In genomic region chr20:45337367-45338120, GRCh38 we compare ENCODE assay signal across 8 cellular contexts. TPM values are rescaled to one million over a fixed set of nuclear protein-coding genes. Genes with fewer than 3 reads are reported as not detected.
DNase-seq lines count a peak whose midpoint lies in the region; ATAC-seq and TF ChIP-seq lines count a peak whose summit lies in the region.

No MANE protein-coding gene starts in this region.

- no peak for ATAC-seq in WTC11
- peak; percentile 38 for ATAC-seq in Right ventricle myocardium superior (ENCODE audit: poor library complexity)
- ATAC-seq in GM21360 (IDR thresholded peaks at IDR 0.05; ENCODE audit: unreplicated experiment) = no peak

- peaks cover 71% of the 10 kb centered on the region for H3K4me1 Mint-ChIP-seq in Calu3 (ENCODE audit: low read depth, unreplicated experiment)
- peaks cover 67% of the 10 kb centered on the region for H3K4me1 Mint-ChIP-seq in WTC11
- peaks cover 62% of the 10 kb centered on the region for H3K4me1 Mint-ChIP-seq in progenitor cell of endocrine pancreas (ENCODE audit: low read depth)
- peaks cover 3% of the 10 kb centered on the region for H3K4me1 Mint-ChIP-seq in activated CD4-positive, alpha-beta memory T cell treated with anti-CD3 and anti-CD28 coated beads for 36 hours (ENCODE audit: low read depth)

- TF ChIP-seq CTCF in Calu3 (IDR thresholded peaks at IDR 0.05; ENCODE audit: unreplicated experiment) (no peak), WTC11 (IDR thresholded peaks at IDR 0.05) (no peak), progenitor cell of endocrine pancreas (IDR thresholded peaks at IDR 0.05; ENCODE audit: unreplicated experiment) (no peak), MM.1S (IDR thresholded peaks at IDR 0.05; ENCODE audit: low read length) (no peak)

- H3K4me3 ChIP-seq in MM.1S (ENCODE audit: low read length) = no peak overlapping the region

- H3K27ac Mint-ChIP-seq in Calu3 (ENCODE audit: unreplicated experiment) (peak overlapping the region; percentile 99), WTC11 (peak overlapping the region; percentile 95), progenitor cell of endocrine pancreas (peak overlapping the region; percentile 89)
- no peak overlapping the region for H3K27ac Mint-ChIP-seq in activated CD4-positive, alpha-beta memory T cell treated with anti-CD3 and anti-CD28 coated beads for 36 hours

- POLR2A ChIA-PET in WTC11 (lab: Charles Lee) = no interaction called here
- POLR2A ChIA-PET in activated CD4-positive, alpha-beta memory T cell treated with anti-CD3 and anti-CD28 coated beads for 36 hours (lab: Charles Lee) = interaction anchor here (0.6 kb wide), 1 partner anchor 10 kb away, joined by 3 read pairs; no protein-coding TSS in a partner anchor

- H3K27me3 ChIP-seq in MM.1S (replicated peaks; ENCODE audit: insufficient read depth, low read length) = no peaks in the 10 kb centered on the region

- CTCF ChIA-PET in Calu3 (lab: Charles Lee) (interaction anchor here (0.5 to 1.9 kb wide), 11 partner anchors 8 to 434 kb away, joined by 3 to 9 read pairs (median 4); partner anchors contain the start of genes PIGT and SYS1), WTC11 (lab: Charles Lee) (interaction anchor here (0.8 to 2.7 kb wide), 9 partner anchors 10 to 100 kb away, joined by 3 to 12 read pairs (median 7); partner anchors contain the start of genes MATN4, RBPJL, SDC4 and SYS1)
- CTCF ChIA-PET in activated CD4-positive, alpha-beta memory T cell treated with anti-CD3 and anti-CD28 coated beads for 36 hours (lab: Charles Lee) = interaction anchor here (1.0 to 2.5 kb wide), 3 partner anchors 44 to 112 kb away, joined by 3 to 9 read pairs (median 4); no protein-coding TSS in a partner anchor

- no peak overlapping the region for H3K27ac ChIP-seq in MM.1S (ENCODE audit: low read length)

- no peak overlapping the region for H3K9ac ChIP-seq in MM.1S (ENCODE audit: low read length)

- H3K4me3 Mint-ChIP-seq in Calu3 (ENCODE audit: low read depth, unreplicated experiment) (peak overlapping the region; percentile 45), WTC11 (no peak overlapping the region), progenitor cell of endocrine pancreas (ENCODE audit: low read depth) (peak overlapping the region; percentile 27)
- no peak overlapping the region for H3K4me3 Mint-ChIP-seq in activated CD4-positive, alpha-beta memory T cell treated with anti-CD3 and anti-CD28 coated beads for 36 hours

- H3F3A ChIP-seq in MM.1S (ENCODE audit: insufficient read depth, low read length) = peaks cover 5% of the 10 kb centered on the region; the same call in 1 of the 2 replicates

- no peaks in the 10 kb centered on the region for H3K79me2 ChIP-seq in MM.1S (ENCODE audit: low read length)

- H3K27me3 Mint-ChIP-seq in Calu3 (ENCODE audit: unreplicated experiment) = no peaks in the 10 kb centered on the region
- no peaks in the 10 kb centered on the region for H3K27me3 Mint-ChIP-seq in WTC11 (ENCODE audit: low read depth)
- no peaks in the 10 kb centered on the region for H3K27me3 Mint-ChIP-seq in progenitor cell of endocrine pancreas
- H3K27me3 Mint-ChIP-seq in activated CD4-positive, alpha-beta memory T cell treated with anti-CD3 and anti-CD28 coated beads for 36 hours = no peaks in the 10 kb centered on the region

- no TSS peak for BruUV-seq in Calu3 (replicated peaks; lab: Mats Ljungman, UMichigan)

- no peak overlapping the region for H3K4me2 ChIP-seq in MM.1S (ENCODE audit: low read depth, low read length)

- no peaks in the 10 kb centered on the region for H4K20me1 ChIP-seq in MM.1S (ENCODE audit: insufficient read depth, low read length)

- H3K36me3 Mint-ChIP-seq in Calu3 (ENCODE audit: insufficient read depth, unreplicated experiment) (peaks cover 90% of the 10 kb centered on the region), WTC11 (peaks cover 10% of the 10 kb centered on the region), progenitor cell of endocrine pancreas (ENCODE audit: insufficient read depth) (peaks cover 13% of the 10 kb centered on the region)
- H3K36me3 Mint-ChIP-seq in activated CD4-positive, alpha-beta memory T cell treated with anti-CD3 and anti-CD28 coated beads for 36 hours = peaks cover 22% of the 10 kb centered on the region

- no peaks in the 10 kb centered on the region for H3K9me3 Mint-ChIP-seq in Calu3 (ENCODE audit: low read depth, unreplicated experiment)
- H3K9me3 Mint-ChIP-seq in WTC11 = no peaks in the 10 kb centered on the region
- no peaks in the 10 kb centered on the region for H3K9me3 Mint-ChIP-seq in progenitor cell of endocrine pancreas (ENCODE audit: low read depth)
- H3K9me3 Mint-ChIP-seq in activated CD4-positive, alpha-beta memory T cell treated with anti-CD3 and anti-CD28 coated beads for 36 hours = no peaks in the 10 kb centered on the region

- intact Hi-C loops in Calu3 (cut with micrococcal nuclease; ENCODE audit: unreplicated experiment) = no loop called here
- intact Hi-C loops in Right ventricle myocardium superior (cut with DNase I) = no loop called here
- intact Hi-C loops in activated CD4-positive, alpha-beta memory T cell treated with anti-CD3 and anti-CD28 coated beads for 36 hours (cut with micrococcal nuclease) = no loop called here

- H3K36me3 ChIP-seq in MM.1S (replicated peaks; ENCODE audit: insufficient read depth, low read length) = no peaks in the 10 kb centered on the region

- H3K9me3 ChIP-seq in MM.1S (replicated peaks; ENCODE audit: insufficient read depth, low read length) = no peaks in the 10 kb centered on the region

- H3K4me1 ChIP-seq in MM.1S (ENCODE audit: low read length) = peaks cover 21% of the 10 kb centered on the region

- no peaks in the 10 kb centered on the region for H3K9me2 ChIP-seq in MM.1S (replicated peaks; ENCODE audit: insufficient read depth, low read length)

- H2AFZ ChIP-seq in MM.1S (ENCODE audit: low read length) = no peak overlapping the region

- DNase-seq in Calu3 (peak; percentile 71), WTC11 (ENCODE audit: low spot score) (no peak), Right ventricle myocardium superior (peak; percentile 70), progenitor cell of endocrine pancreas (ENCODE audit: low spot score, unreplicated experiment) (no peak), MM.1S (no peak), NCI-H2227 treated with DMSO at 0.1 percent for 48 hours (lab: John Stamatoyannopoulos, UW) (no peak)
- DNase-seq in activated CD4-positive, alpha-beta memory T cell treated with anti-CD3 and anti-CD28 coated beads for 36 hours = no peak

TF ChIP-seq in WTC11, 78 proteins besides CTCF, POLR2A, EP300 and RAD21 (continues in another document):
- TF ChIP-seq USF1 (CRISPR knock-in tag; IDR thresholded peaks at IDR 0.05) = no peak
- no peak for TF ChIP-seq ATF2 (CRISPR knock-in tag; IDR thresholded peaks at IDR 0.05; ENCODE audit: borderline replicate concordance, low read depth)
- no peak for TF ChIP-seq EMX1 (CRISPR knock-in tag; IDR thresholded peaks at IDR 0.05)
- TF ChIP-seq CREB1 (CRISPR knock-in tag; IDR thresholded peaks at IDR 0.05) = no peak
- no peak for TF ChIP-seq JAZF1 (CRISPR knock-in tag; IDR thresholded peaks at IDR 0.05)

RNA-seq across cellular contexts. Expression of gene SDC4, which starts 10.7 kb away (rescaled TPM):
- total RNA-seq in Calu3 (2022) (238 and 256 TPM in 2 replicates), WTC11 (2021) (64.0 to 69.6 TPM (median 69.5 TPM) in 3 replicates), Right ventricle myocardium superior (80.7 TPM), progenitor cell of endocrine pancreas (112 and 121 TPM in 2 replicates)
- 10 to 100 TPM; 67.8 to 69.8 TPM for total RNA-seq in activated CD4-positive, alpha-beta memory T cell treated with anti-CD3 and anti-CD28 coated beads for 36 hours

RNA-seq across cellular contexts. Expression of gene SYS1, which starts 25.4 kb away (rescaled TPM):
- 42.1 and 45.5 TPM in 2 replicates for total RNA-seq in Calu3 (2022)
- 15.4 to 20.1 TPM (median 16.4 TPM) in 3 replicates for total RNA-seq in WTC11 (2021)
- total RNA-seq in Right ventricle myocardium superior = 25.3 TPM
- 31.1 and 31.9 TPM in 2 replicates for total RNA-seq in progenitor cell of endocrine pancreas
- 10 to 100 TPM; 19.9 to 24.8 TPM for total RNA-seq in activated CD4-positive, alpha-beta memory T cell treated with anti-CD3 and anti-CD28 coated beads for 36 hours

RNA-seq across cellular contexts. Expression of gene MATN4, which starts 29.4 kb away (rescaled TPM):
- total RNA-seq in Calu3 (2022) = 0.17 and 0.29 TPM in 2 replicates
- 1.9 to 2.5 TPM (median 2.2 TPM) in 3 replicates for total RNA-seq in WTC11 (2021)
- total RNA-seq in Right ventricle myocardium superior = not detected
- 0.20 TPM in 1 of 2 replicates, not detected in the other for total RNA-seq in progenitor cell of endocrine pancreas
- total RNA-seq in activated CD4-positive, alpha-beta memory T cell treated with anti-CD3 and anti-CD28 coated beads for 36 hours = under 1 TPM; 0.70 to 0.95 TPM

RNA-seq across cellular contexts. Expression of gene RBPJL, which starts 30.9 kb away (rescaled TPM):
- total RNA-seq in Calu3 (2022) (not detected in 2 replicates), WTC11 (2021) (0.78 to 0.85 TPM (median 0.80 TPM) in 3 replicates), Right ventricle myocardium superior (not detected), progenitor cell of endocrine pancreas (1.4 and 1.5 TPM in 2 replicates)
- not detected for total RNA-seq in activated CD4-positive, alpha-beta memory T cell treated with anti-CD3 and anti-CD28 coated beads for 36 hours

RNA-seq across cellular contexts. Expression of gene TP53TG5, which starts 40.6 kb away (rescaled TPM):
- total RNA-seq in Calu3 (2022) = 0.52 and 0.88 TPM in 2 replicates
- 0.37 to 0.85 TPM in 2 of 3 replicates, not detected in the other for total RNA-seq in WTC11 (2021)
- 1.2 TPM for total RNA-seq in Right ventricle myocardium superior
- total RNA-seq in progenitor cell of endocrine pancreas = not detected in 2 replicates
- under 1 TPM; 0.24 to 0.55 TPM for total RNA-seq in activated CD4-positive, alpha-beta memory T cell treated with anti-CD3 and anti-CD28 coated beads for 36 hours

Comparison
In these comparisons a context has a peak if more than half of its experiments do, and no peak if none do; other contexts are left out.
1. DNase-seq: peak in Calu3 (single experiment) and Right ventricle myocardium superior (single experiment); none in WTC11 (single experiment), progenitor cell of endocrine pancreas (single experiment), MM.1S (single experiment), activated CD4-positive, alpha-beta memory T cell treated with anti-CD3 and anti-CD28 coated beads for 36 hours (single experiment) and NCI-H2227 treated with DMSO at 0.1 percent for 48 hours (single experiment).
2. H3K4me3 Mint-ChIP-seq: peak in Calu3 (single experiment) and progenitor cell of endocrine pancreas (single experiment); none in WTC11 (single experiment) and activated CD4-positive, alpha-beta memory T cell treated with anti-CD3 and anti-CD28 coated beads for 36 hours (single experiment).